In the genomic region with DNA sequence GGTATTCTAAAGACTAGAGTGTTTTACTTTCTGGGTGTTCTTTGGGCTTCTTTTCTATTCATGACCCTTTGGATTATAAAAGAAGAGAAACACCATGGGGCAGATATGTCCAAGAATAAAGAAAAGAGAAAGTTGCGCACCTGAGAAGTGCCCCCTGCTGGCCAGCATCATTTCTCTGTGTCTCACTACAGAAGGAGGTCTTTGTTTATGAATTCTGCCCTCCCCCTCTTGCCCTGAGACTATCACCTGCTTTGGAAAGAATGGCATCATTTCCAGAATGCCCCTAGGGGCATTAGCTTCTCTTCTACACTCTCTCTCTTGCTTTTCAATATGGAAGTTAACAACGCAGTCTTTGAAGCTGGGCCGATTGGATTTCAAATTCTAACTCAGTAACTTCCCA, we compare ENCODE assay signal across 10 cellular contexts. TPM values are rescaled to one million over a fixed set of nuclear protein-coding genes. Genes with fewer than 3 reads are reported as not detected.
DNase-seq lines count a peak whose midpoint lies in the region; ATAC-seq and TF ChIP-seq lines count a peak whose summit lies in the region.
"Had no signal": no experiment of that assay in that cellular context is flagged by ENCODE, and none has a peak within 500 bp of the region (broad histone marks: within the 10 kb centered on the region; RNA-seq: fewer than 3 reads in every experiment).

No MANE protein-coding gene starts in this region.

- H3K4me1 ChIP-seq in OCI-LY3 (ENCODE audit: low read length) = no peaks in the 10 kb centered on the region
- H3K4me1 ChIP-seq in smooth muscle cell (ENCODE audit: low read depth) = no peaks in the 10 kb centered on the region
- H3K4me1 ChIP-seq in mesenchymal stem cell (ENCODE audit: control insufficient read depth, insufficient read depth, low read depth, low read length) = peaks cover 2% of the 10 kb centered on the region
- H3K4me1 ChIP-seq: BLaER1 had no signal

- no peak overlapping the region for H3K14ac ChIP-seq in mesenchymal stem cell (ENCODE audit: low read length in 2 of 2)

- no peak overlapping the region for H4K91ac ChIP-seq in mesenchymal stem cell (ENCODE audit: low read length)

- no peak overlapping the region for H2BK120ac ChIP-seq in mesenchymal stem cell (ENCODE audit: low read depth, low read length)

- DNase-seq in activated naive CD4-positive, alpha-beta T cell treated with Interleukin-2 at 50 U/mL for 16 hours = peak; percentile 42
- DNase-seq in activated naive CD4-positive, alpha-beta T cell treated with anti-CD3 and anti-CD28 coated beads, Interleukin-2, amount 50 U/mL, for 16 hours = no peak
- DNase-seq in choroid plexus epithelial cell (ENCODE audit: low read depth) (no peak), smooth muscle cell (lab: John Stamatoyannopoulos, UW; ENCODE audit: unreplicated experiment) (no peak), mesenchymal stem cell (no peak)
- DNase-seq: NCI-H446 had no signal

- H3K27me3 ChIP-seq in OCI-LY3 (ENCODE audit: low read depth, low read length) = peaks cover 36% of the 10 kb centered on the region
- no peaks in the 10 kb centered on the region for H3K27me3 ChIP-seq in smooth muscle cell (ENCODE audit: low read depth)
- no peaks in the 10 kb centered on the region for H3K27me3 ChIP-seq in mesenchymal stem cell (ENCODE audit: control insufficient read depth in 1 of 2, insufficient read depth in 1 of 2, low read length in 2 of 2)
- H3K27me3 ChIP-seq: BLaER1 had no signal

- no peak overlapping the region for H4K8ac ChIP-seq in mesenchymal stem cell (ENCODE audit: low read length)

- H3K36me3 ChIP-seq in OCI-LY3 (replicated peaks; ENCODE audit: low read depth, low read length) (no peaks in the 10 kb centered on the region), smooth muscle cell (ENCODE audit: low read depth) (no peaks in the 10 kb centered on the region), mesenchymal stem cell (ENCODE audit: control insufficient read depth in 1 of 2, insufficient read depth in 2 of 2, low read depth in 1 of 2, low read length in 2 of 2) (no peaks in the 10 kb centered on the region)
- H3K36me3 ChIP-seq: BLaER1 had no signal

- no peaks in the 10 kb centered on the region for H3F3A ChIP-seq in smooth muscle cell (ENCODE audit: low read depth)

- no peak overlapping the region for H3K23ac ChIP-seq in mesenchymal stem cell (ENCODE audit: low read length in 2 of 2)

- WGBS in smooth muscle cell (ENCODE audit: low lambda C conversion rate) = 91% methylated on average over 3 of the region's 3 CpGs
- WGBS in mesenchymal stem cell = 100% methylated on average over 3 of the region's 3 CpGs

- no peak overlapping the region for H2BK5ac ChIP-seq in mesenchymal stem cell (ENCODE audit: low read depth, low read length, poor library complexity, severe bottlenecking)

- H2BK15ac ChIP-seq in mesenchymal stem cell (ENCODE audit: low read depth, poor library complexity, severe bottlenecking) = no peak overlapping the region

- no peak overlapping the region for H2AK5ac ChIP-seq in mesenchymal stem cell (ENCODE audit: low read length, severe bottlenecking)

- peak; percentile 53 for TF ChIP-seq CTCF in OCI-LY3 (IDR thresholded peaks at IDR 0.05; ENCODE audit: low read depth, low read length)
- peak; percentile 60 for TF ChIP-seq CTCF in choroid plexus epithelial cell (conservative IDR thresholded peaks at IDR 0.05; ENCODE audit: low read depth, low read length)
- TF ChIP-seq CTCF in smooth muscle cell (IDR thresholded peaks at IDR 0.05; ENCODE audit: borderline replicate concordance, insufficient read depth, poor library complexity, severe bottlenecking) = peak; percentile 25

- no peak overlapping the region for H3K4me2 ChIP-seq in OCI-LY3 (ENCODE audit: low read length)
- H3K4me2 ChIP-seq in smooth muscle cell = no peak overlapping the region
- H3K4me2 ChIP-seq in mesenchymal stem cell (ENCODE audit: low read length, poor library complexity, severe bottlenecking) = no peak overlapping the region
- H3K4me2 ChIP-seq: BLaER1 had no signal

- H2AFZ ChIP-seq in OCI-LY3 (ENCODE audit: low read depth, low read length) (no peak overlapping the region), smooth muscle cell (ENCODE audit: low read depth) (no peak overlapping the region), mesenchymal stem cell (ENCODE audit: low read depth, low read length) (no peak overlapping the region)

- H3K4ac ChIP-seq in mesenchymal stem cell (ENCODE audit: low read depth in 1 of 2, low read length in 2 of 2) = no peak overlapping the region

- no peaks in the 10 kb centered on the region for H3K79me2 ChIP-seq in OCI-LY3 (ENCODE audit: low read length)
- H3K79me2 ChIP-seq in smooth muscle cell (ENCODE audit: low read depth) = no peaks in the 10 kb centered on the region

- no peak overlapping the region for H3K9ac ChIP-seq in OCI-LY3 (ENCODE audit: low read length)
- H3K9ac ChIP-seq in smooth muscle cell (ENCODE audit: low read depth) = no peak overlapping the region
- H3K9ac ChIP-seq in mesenchymal stem cell (ENCODE audit: low read length) = no peak overlapping the region
- H3K9ac ChIP-seq: BLaER1 had no signal

- H3K18ac ChIP-seq in mesenchymal stem cell (ENCODE audit: low read depth in 1 of 2, low read length in 2 of 2) = no peak overlapping the region

- H3K27ac ChIP-seq in OCI-LY3 (ENCODE audit: low read length) (no peak overlapping the region), smooth muscle cell (ENCODE audit: low read depth) (no peak overlapping the region), mesenchymal stem cell (ENCODE audit: low read length, poor library complexity, severe bottlenecking) (no peak overlapping the region)
- H3K27ac ChIP-seq: BLaER1 had no signal

- ATAC-seq in GM21515 (IDR thresholded peaks at IDR 0.05; ENCODE audit: unreplicated experiment) (no peak), HG02840 (IDR thresholded peaks at IDR 0.05; ENCODE audit: low FRiP score, unreplicated experiment) (no peak)

- H4K20me1 ChIP-seq in OCI-LY3 (ENCODE audit: insufficient read depth, low read length) (no peaks in the 10 kb centered on the region), smooth muscle cell (ENCODE audit: low read depth) (no peaks in the 10 kb centered on the region)
- H4K20me1 ChIP-seq: BLaER1 had no signal

- H2BK12ac ChIP-seq in mesenchymal stem cell (ENCODE audit: low read length in 2 of 2) = no peak overlapping the region

- H3K4me3 ChIP-seq in OCI-LY3 (ENCODE audit: low read length) (no peak overlapping the region), choroid plexus epithelial cell (ENCODE audit: low read depth, low read length) (no peak overlapping the region), smooth muscle cell (no peak overlapping the region), mesenchymal stem cell (ENCODE audit: insufficient read depth in 1 of 2, low read depth in 1 of 2, low read length in 2 of 2) (no peak overlapping the region)
- H3K4me3 ChIP-seq: BLaER1 had no signal

- H3K9me3 ChIP-seq in OCI-LY3 (ENCODE audit: insufficient read depth, low read length) = no peaks in the 10 kb centered on the region
- H3K9me3 ChIP-seq in smooth muscle cell (replicated peaks; ENCODE audit: low read depth) = no peaks in the 10 kb centered on the region
- H3K9me3 ChIP-seq in mesenchymal stem cell (ENCODE audit: control insufficient read depth, low read length) = no peaks in the 10 kb centered on the region
- H3K9me3 ChIP-seq: BLaER1 had no signal

- H3K79me1 ChIP-seq in mesenchymal stem cell (replicated peaks; ENCODE audit: low read length, poor library complexity, severe bottlenecking) = peaks cover 26% of the 10 kb centered on the region

RNA-seq across cellular contexts. Expression of a gene that starts 45.0 kb away (rescaled TPM):
- total RNA-seq in smooth muscle cell = 12.5 and 32.2 TPM in 2 replicates
- polyA plus RNA-seq in smooth muscle cell = 10.8 and 12.1 TPM in 2 replicates
- polyA plus RNA-seq in mesenchymal stem cell (2013, experiment 1 of 2) = 107 TPM
- polyA plus RNA-seq in mesenchymal stem cell (2013, experiment 2 of 2) = 102 TPM
